In the genomic region with DNA sequence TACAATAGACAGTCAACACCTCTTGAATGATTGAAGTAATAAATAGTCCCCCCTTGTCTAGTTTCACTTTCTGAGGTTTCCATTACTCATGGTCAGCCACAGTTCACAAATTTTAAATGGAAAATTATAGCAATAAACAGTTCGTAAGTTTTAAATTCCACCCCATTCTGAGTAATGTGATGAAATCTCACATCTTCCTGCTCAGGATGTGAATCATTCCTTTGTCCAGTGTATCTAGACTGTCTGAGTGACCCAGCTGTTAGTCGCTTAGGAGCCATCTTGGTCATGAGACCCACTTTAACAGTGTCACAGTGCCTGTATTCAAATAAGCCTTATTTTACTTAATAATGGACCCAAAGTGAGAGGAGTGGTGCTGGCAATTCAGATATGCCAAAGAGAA, we compare ENCODE assay signal across 15 cellular contexts.
DNase-seq lines count a peak whose midpoint lies in the region; ATAC-seq and TF ChIP-seq lines count a peak whose summit lies in the region.
"Had no signal": no experiment of that assay in that cellular context is flagged by ENCODE, and none has a peak within 500 bp of the region (broad histone marks: within the 10 kb centered on the region; RNA-seq: fewer than 3 reads in every experiment).

No MANE protein-coding gene starts in this region.

- peak overlapping the region; percentile 96 for H3K27ac Mint-ChIP-seq in MCF 10A (ENCODE audit: low read depth, unreplicated experiment)
- H3K27ac Mint-ChIP-seq: activated CD4-positive, alpha-beta memory T cell treated with anti-CD3 and anti-CD28 coated beads, Interleukin-2, amount 10 ng/mL, durations not matched to agents 7 days and 5 days; activated naive CD8-positive, alpha-beta T cell treated with anti-CD3 and anti-CD28 coated beads, Interleukin-2, amount 50 U/mL, for 24 hours; T-cell had no signal

- no peaks in the 10 kb centered on the region for H3K4me1 ChIP-seq in breast epithelium
- H3K4me1 ChIP-seq in thoracic aorta (ENCODE audit: control insufficient read depth in 1 of 2, low read depth in 2 of 2) = peaks cover 3 to 11% of the 10 kb centered on the region in 2 donors
- no peaks in the 10 kb centered on the region for H3K4me1 ChIP-seq in uterus

- intact Hi-C loops in MCF 10A (cut with micrococcal nuclease) (no loop called here), breast epithelium (cut with DNase I; ENCODE audit: low total_unique reads) (no loop called here), uterus (cut with DNase I; ENCODE audit: low total_unique reads) (no loop called here)

- CTCF ChIA-PET in MCF 10A (lab: Yijun Ruan, JAX) = no interaction called here

- H3K36me3 ChIP-seq in breast epithelium = no peaks in the 10 kb centered on the region
- no peaks in the 10 kb centered on the region for H3K36me3 ChIP-seq in thoracic aorta
- no peaks in the 10 kb centered on the region for H3K36me3 ChIP-seq in uterus
- H3K36me3 ChIP-seq: gastroesophageal sphincter had no signal

- no peak for TF ChIP-seq CTCF in MCF 10A (IDR thresholded peaks at IDR 0.05; ENCODE audit: unreplicated experiment)
- TF ChIP-seq CTCF in breast epithelium (IDR thresholded peaks at IDR 0.05) = no peak
- TF ChIP-seq CTCF in thoracic aorta (IDR thresholded peaks at IDR 0.05) = no peak
- TF ChIP-seq CTCF in uterus (IDR thresholded peaks at IDR 0.05) = no peak

- no peak overlapping the region for H3K4me3 Mint-ChIP-seq in MCF 10A (ENCODE audit: unreplicated experiment)
- H3K4me3 Mint-ChIP-seq: activated CD4-positive, alpha-beta memory T cell treated with anti-CD3 and anti-CD28 coated beads, Interleukin-2, amount 10 ng/mL, durations not matched to agents 7 days and 5 days; activated naive CD8-positive, alpha-beta T cell treated with anti-CD3 and anti-CD28 coated beads, Interleukin-2, amount 50 U/mL, for 24 hours; T-cell had no signal

- no peaks in the 10 kb centered on the region for H3K27me3 Mint-ChIP-seq in MCF 10A (ENCODE audit: insufficient read depth, unreplicated experiment)
- H3K27me3 Mint-ChIP-seq: activated CD4-positive, alpha-beta memory T cell treated with anti-CD3 and anti-CD28 coated beads, Interleukin-2, amount 10 ng/mL, durations not matched to agents 7 days and 5 days; activated naive CD8-positive, alpha-beta T cell treated with anti-CD3 and anti-CD28 coated beads, Interleukin-2, amount 50 U/mL, for 24 hours; T-cell had no signal

- TF ChIP-seq POLR2A in breast epithelium (IDR thresholded peaks at IDR 0.05) (no peak), uterus (IDR thresholded peaks at IDR 0.05) (no peak)

- POLR2A ChIA-PET in MCF 10A (lab: Yijun Ruan, JAX) = no interaction called here

- H3K4me1 Mint-ChIP-seq in MCF 10A (ENCODE audit: insufficient read depth, unreplicated experiment) = peaks cover 22% of the 10 kb centered on the region
- H3K4me1 Mint-ChIP-seq: activated CD4-positive, alpha-beta memory T cell treated with anti-CD3 and anti-CD28 coated beads, Interleukin-2, amount 10 ng/mL, durations not matched to agents 7 days and 5 days; activated naive CD8-positive, alpha-beta T cell treated with anti-CD3 and anti-CD28 coated beads, Interleukin-2, amount 50 U/mL, for 24 hours; T-cell had no signal

- H3K27me3 ChIP-seq in breast epithelium (no peaks in the 10 kb centered on the region), thoracic aorta (replicated peaks; ENCODE audit: insufficient read depth) (no peaks in the 10 kb centered on the region), uterus (no peaks in the 10 kb centered on the region)
- H3K27me3 ChIP-seq: gastroesophageal sphincter had no signal

- peaks cover 13% of the 10 kb centered on the region for H3K9me3 Mint-ChIP-seq in MCF 10A (ENCODE audit: unreplicated experiment)
- H3K9me3 Mint-ChIP-seq: activated CD4-positive, alpha-beta memory T cell treated with anti-CD3 and anti-CD28 coated beads, Interleukin-2, amount 10 ng/mL, durations not matched to agents 7 days and 5 days; activated naive CD8-positive, alpha-beta T cell treated with anti-CD3 and anti-CD28 coated beads, Interleukin-2, amount 50 U/mL, for 24 hours; T-cell had no signal

- no TSS peak for BruUV-seq in MCF 10A (replicated peaks; lab: Mats Ljungman, UMichigan)

- H3K9me3 ChIP-seq in breast epithelium = no peaks in the 10 kb centered on the region
- H3K9me3 ChIP-seq in thoracic aorta = no peaks in the 10 kb centered on the region
- no peaks in the 10 kb centered on the region for H3K9me3 ChIP-seq in uterus
- H3K9me3 ChIP-seq: gastroesophageal sphincter had no signal

- H3K4me3 ChIP-seq in breast epithelium = no peak overlapping the region
- H3K4me3 ChIP-seq in thoracic aorta = no peak overlapping the region
- H3K4me3 ChIP-seq in uterus = no peak overlapping the region
- H3K4me3 ChIP-seq: gastroesophageal sphincter had no signal

- ATAC-seq in SK-N-SH treated with all-trans-retinoic acid at 6 μM for 48 hours = peak; percentile 61; the same call in 2 of the 3 replicates
- ATAC-seq in thoracic aorta (ENCODE audit: insufficient number of reproducible peaks, low FRiP score, low read depth) = peak; percentile 50
- ATAC-seq in HG02623 (IDR thresholded peaks at IDR 0.05; ENCODE audit: unreplicated experiment) = no peak
- no peak for ATAC-seq in activated CD4-positive, CD25-positive, alpha-beta regulatory T cell treated with anti-CD3 and anti-CD28 coated beads, Interleukin-2, amount 50 U/mL, for 24 hours
- ATAC-seq: activated naive CD8-positive, alpha-beta T cell treated with anti-CD3 and anti-CD28 coated beads, Interleukin-2, amount 50 U/mL, for 24 hours; gastroesophageal sphincter; T-cell had no signal

- DNase-seq in MCF 10A (ENCODE audit: unreplicated experiment) (peak; percentile 77), breast epithelium (ENCODE audit: low spot score in 2 of 2) (no peak), fibroblast of the conjunctiva (ENCODE audit: low read depth) (peak; percentile 50), thoracic aorta (ENCODE audit: low spot score) (no peak), uterus (no peak)
- DNase-seq: activated CD4-positive, alpha-beta memory T cell treated with anti-CD3 and anti-CD28 coated beads, Interleukin-2, amount 10 ng/mL, durations not matched to agents 7 days and 5 days; activated naive CD8-positive, alpha-beta T cell treated with anti-CD3 and anti-CD28 coated beads, Interleukin-2, amount 50 U/mL, for 24 hours; mesendoderm; NCI-H345; T-cell had no signal

- H3K36me3 Mint-ChIP-seq in MCF 10A (ENCODE audit: insufficient read depth, unreplicated experiment) = no peaks in the 10 kb centered on the region
- H3K36me3 Mint-ChIP-seq: T-cell had no signal

- H3K27ac ChIP-seq in breast epithelium (no peak overlapping the region), thoracic aorta (no peak overlapping the region), uterus (no peak overlapping the region)
- H3K27ac ChIP-seq: 22Rv1, gastroesophageal sphincter had no signal

TF ChIP-seq in SK-N-SH treated with all-trans-retinoic acid at 6 μM for 48 hours, 23 proteins besides CTCF, POLR2A, EP300 and RAD21 (continues in another document):
- TF ChIP-seq RARB (CRISPR knock-in tag; IDR thresholded peaks at IDR 0.05) = no peak
- TF ChIP-seq PPARA (CRISPR knock-in tag; IDR thresholded peaks at IDR 0.05; ENCODE audit: borderline replicate concordance) = no peak
- TF ChIP-seq PATZ1 (CRISPR knock-in tag; IDR thresholded peaks at IDR 0.05; ENCODE audit: borderline replicate concordance) = no peak
- TF ChIP-seq GLIS3 (CRISPR knock-in tag; IDR thresholded peaks at IDR 0.05) = no peak
- no peak for TF ChIP-seq ARNTL (CRISPR knock-in tag; IDR thresholded peaks at IDR 0.05; ENCODE audit: borderline replicate concordance, low read depth)
- no peak for TF ChIP-seq TOX (CRISPR knock-in tag; IDR thresholded peaks at IDR 0.05; ENCODE audit: borderline replicate concordance)
- no peak for TF ChIP-seq ZFP30 (CRISPR knock-in tag; IDR thresholded peaks at IDR 0.05)
- TF ChIP-seq ZNF565 (CRISPR knock-in tag; conservative IDR thresholded peaks at IDR 0.05; ENCODE audit: low read depth) = no peak
- TF ChIP-seq, protein P1, sequence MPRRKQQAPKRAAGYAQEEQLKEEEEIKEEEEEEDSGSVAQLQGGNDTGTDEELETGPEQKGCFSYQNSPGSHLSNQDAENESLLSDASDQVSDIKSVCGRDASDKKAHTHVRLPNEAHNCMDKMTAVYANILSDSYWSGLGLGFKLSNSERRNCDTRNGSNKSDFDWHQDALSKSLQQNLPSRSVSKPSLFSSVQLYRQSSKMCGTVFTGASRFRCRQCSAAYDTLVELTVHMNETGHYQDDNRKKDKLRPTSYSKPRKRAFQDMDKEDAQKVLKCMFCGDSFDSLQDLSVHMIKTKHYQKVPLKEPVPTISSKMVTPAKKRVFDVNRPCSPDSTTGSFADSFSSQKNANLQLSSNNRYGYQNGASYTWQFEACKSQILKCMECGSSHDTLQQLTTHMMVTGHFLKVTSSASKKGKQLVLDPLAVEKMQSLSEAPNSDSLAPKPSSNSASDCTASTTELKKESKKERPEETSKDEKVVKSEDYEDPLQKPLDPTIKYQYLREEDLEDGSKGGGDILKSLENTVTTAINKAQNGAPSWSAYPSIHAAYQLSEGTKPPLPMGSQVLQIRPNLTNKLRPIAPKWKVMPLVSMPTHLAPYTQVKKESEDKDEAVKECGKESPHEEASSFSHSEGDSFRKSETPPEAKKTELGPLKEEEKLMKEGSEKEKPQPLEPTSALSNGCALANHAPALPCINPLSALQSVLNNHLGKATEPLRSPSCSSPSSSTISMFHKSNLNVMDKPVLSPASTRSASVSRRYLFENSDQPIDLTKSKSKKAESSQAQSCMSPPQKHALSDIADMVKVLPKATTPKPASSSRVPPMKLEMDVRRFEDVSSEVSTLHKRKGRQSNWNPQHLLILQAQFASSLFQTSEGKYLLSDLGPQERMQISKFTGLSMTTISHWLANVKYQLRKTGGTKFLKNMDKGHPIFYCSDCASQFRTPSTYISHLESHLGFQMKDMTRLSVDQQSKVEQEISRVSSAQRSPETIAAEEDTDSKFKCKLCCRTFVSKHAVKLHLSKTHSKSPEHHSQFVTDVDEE (CRISPR knock-in tag; IDR thresholded peaks at IDR 0.05) = no peak
- no peak for TF ChIP-seq ZNF8 (CRISPR knock-in tag; IDR thresholded peaks at IDR 0.05)

Comparison
In these comparisons a context has a peak if more than half of its experiments do, and no peak if none do; other contexts are left out.
1. DNase-seq: peak in MCF 10A (single experiment) and fibroblast of the conjunctiva (single experiment); none in breast epithelium (0 of 2), thoracic aorta (single experiment) and uterus (0 of 2).
2. ATAC-seq: peak in SK-N-SH treated with all-trans-retinoic acid at 6 μM for 48 hours (single experiment) and thoracic aorta (single experiment); none in HG02623 (single experiment) and activated CD4-positive, CD25-positive, alpha-beta regulatory T cell treated with anti-CD3 and anti-CD28 coated beads, Interleukin-2, amount 50 U/mL, for 24 hours (0 of 2).